In the genomic region with DNA sequence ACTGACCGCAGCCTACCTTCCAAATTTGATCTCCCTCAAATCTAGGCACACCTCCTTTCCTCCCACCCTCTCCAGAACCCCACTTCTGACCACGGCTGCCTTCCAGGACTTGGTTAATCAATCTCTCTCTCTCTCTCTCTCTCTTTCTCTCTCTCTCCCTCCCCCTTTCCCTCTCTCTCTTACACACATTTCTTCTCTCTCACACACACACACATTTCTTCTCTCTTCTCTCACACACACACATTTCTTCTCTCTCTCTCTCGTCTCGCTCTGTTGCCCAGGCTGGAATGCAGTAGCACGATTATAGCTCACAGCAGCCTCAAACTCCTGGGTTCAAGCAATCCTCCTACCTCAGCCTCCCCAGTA, we compare ENCODE assay signal across 8 cellular contexts. TPM values are rescaled to one million over a fixed set of nuclear protein-coding genes. Genes with fewer than 3 reads are reported as not detected.
A peak's percentile ranks its signal among the peaks of the same experiment; 100 is the strongest.
DNase-seq lines count a peak whose midpoint lies in the region; ATAC-seq and TF ChIP-seq lines count a peak whose summit lies in the region.

No MANE protein-coding gene starts in this region.

- H3K79me2 ChIP-seq in PC-9 (ENCODE audit: low read depth): peaks cover 41% of the 10 kb centered on the region

- no peaks in the 10 kb centered on the region for H4K20me1 ChIP-seq in PC-9 (ENCODE audit: insufficient read depth)

- ATAC-seq in GM21515 (IDR thresholded peaks at IDR 0.05; ENCODE audit: unreplicated experiment) (peak; percentile 9), gastrocnemius medialis (no peak), GM21367 (IDR thresholded peaks at IDR 0.05; ENCODE audit: unreplicated experiment) (no peak)

- POLR2A ChIA-PET in PC-9 (lab: Charles Lee; ENCODE audit: unreplicated experiment): interaction anchor here (0.6 to 0.7 kb wide), 2 partner anchors 92 to 330 kb away, joined by 5 to 26 read pairs; a partner anchor contains a TSS

- H3K27me3 ChIP-seq in PC-9 (ENCODE audit: insufficient read depth, low read depth) (no peaks in the 10 kb centered on the region), gastrocnemius medialis (no peaks in the 10 kb centered on the region)

- H3K4me2 ChIP-seq in PC-9: peak overlapping the region; percentile 95

- H3F3A ChIP-seq in PC-9 (ENCODE audit: insufficient read depth, low read depth): peaks cover 32% of the 10 kb centered on the region

- intact Hi-C loops in PC-9 (cut with micrococcal nuclease; ENCODE audit: unreplicated experiment): loop anchor here (2.0 to 10.0 kb wide), 3 partner anchors 20 to 166 kb away; a partner anchor contains a TSS
- intact Hi-C loops in gastrocnemius medialis (cut with DNase I; ENCODE audit: low total_unique reads): loop anchor here (1.0 to 2.0 kb wide), 2 partner anchors 20 to 48 kb away; a partner anchor contains a TSS

- H3K4me1 ChIP-seq in PC-9 (replicated peaks; ENCODE audit: insufficient read depth) (peaks cover 28% of the 10 kb centered on the region), gastrocnemius medialis (peaks cover 20 to 29% of the 10 kb centered on the region in 2 donors)

- no TSS peak for BruUV-seq in PC-9 (replicated peaks; lab: Mats Ljungman, UMichigan)

- TF ChIP-seq POLR2A in gastrocnemius medialis (IDR thresholded peaks at IDR 0.05): no peak

- peak overlapping the region; percentile 91 for H2AFZ ChIP-seq in PC-9

- H3K9me2 ChIP-seq in PC-9 (ENCODE audit: insufficient read depth): no peaks in the 10 kb centered on the region

- H3K4me3 ChIP-seq in PC-9: peak overlapping the region; percentile 80
- H3K4me3 ChIP-seq in gastrocnemius medialis: peak overlapping the region; percentile 71 to 97 (median 94)

- H3K27ac ChIP-seq in PC-9 (peak overlapping the region; percentile 95), gastrocnemius medialis (peak overlapping the region; percentile 90 to 98 (median 92))

- H3K9me3 ChIP-seq in PC-9 (ENCODE audit: insufficient read depth, low read depth) (no peaks in the 10 kb centered on the region), gastrocnemius medialis (no peaks in the 10 kb centered on the region)

- in situ Hi-C loops in gastrocnemius medialis (cut with MboI; ENCODE audit: low sequenced_read_pairs in 4 of 4): no loop called here

- H3K36me3 ChIP-seq in PC-9 (ENCODE audit: low read depth) (no peaks in the 10 kb centered on the region), gastrocnemius medialis (no peaks in the 10 kb centered on the region)

- no peak for DNase-seq in PC-9
- DNase-seq in fibroblast of gingiva (ENCODE audit: low read depth): peak; percentile 8
- DNase-seq in gastrocnemius medialis: no peak
- no peak for DNase-seq in NCI-H524 treated with DMSO at 0.1 percent for 48 hours (lab: John Stamatoyannopoulos, UW)
- no peak for DNase-seq in NCI-H526 (lab: John Stamatoyannopoulos, UW)
- DNase-seq in NCI-H82 treated with DMSO at 0.1 percent for 48 hours (lab: John Stamatoyannopoulos, UW; ENCODE audit: unreplicated experiment): no peak

- 0 out of 2 replicates have a peak, but pooled peaks have one; percentile 38 for TF ChIP-seq CTCF in PC-9 (conservative IDR thresholded peaks at IDR 0.05)
- no peak for TF ChIP-seq CTCF in gastrocnemius medialis (IDR thresholded peaks at IDR 0.05 in 4 of 5, conservative IDR thresholded peaks at IDR 0.05 in 1 of 5)

- CTCF ChIA-PET in PC-9 (lab: Charles Lee): interaction anchor here (0.5 kb wide), 1 partner anchor 92 kb away, joined by 3 read pairs; no protein-coding TSS in a partner anchor

RNA-seq across cellular contexts. Expression of a gene that starts 0.5 kb away (rescaled TPM):
- 32.2 and 35.5 TPM in 2 replicates for total RNA-seq in PC-9 (2021)
- 10 to 100 TPM in 1 of 4 donors, 1 to 10 TPM in 3; 5.0 to 21.7 (median 7.3) TPM for total RNA-seq in gastrocnemius medialis

RNA-seq across cellular contexts. Expression of a gene that starts 20.4 kb away (rescaled TPM):
- 10.3 and 11.3 TPM in 2 replicates for total RNA-seq in PC-9 (2021)
- total RNA-seq in gastrocnemius medialis: 10 to 100 TPM; 13.7 to 27.0 (median 20.7) TPM

RNA-seq across cellular contexts. Expression of a gene that starts 48.1 kb away (rescaled TPM):
- total RNA-seq in PC-9 (2021): 70.6 and 114 TPM in 2 replicates
- total RNA-seq in gastrocnemius medialis: 100 to 1,000 TPM in 3 of 4 donors, 10 to 100 TPM in 1; 73.4 to 176 (median 136) TPM
